In the genomic region with DNA sequence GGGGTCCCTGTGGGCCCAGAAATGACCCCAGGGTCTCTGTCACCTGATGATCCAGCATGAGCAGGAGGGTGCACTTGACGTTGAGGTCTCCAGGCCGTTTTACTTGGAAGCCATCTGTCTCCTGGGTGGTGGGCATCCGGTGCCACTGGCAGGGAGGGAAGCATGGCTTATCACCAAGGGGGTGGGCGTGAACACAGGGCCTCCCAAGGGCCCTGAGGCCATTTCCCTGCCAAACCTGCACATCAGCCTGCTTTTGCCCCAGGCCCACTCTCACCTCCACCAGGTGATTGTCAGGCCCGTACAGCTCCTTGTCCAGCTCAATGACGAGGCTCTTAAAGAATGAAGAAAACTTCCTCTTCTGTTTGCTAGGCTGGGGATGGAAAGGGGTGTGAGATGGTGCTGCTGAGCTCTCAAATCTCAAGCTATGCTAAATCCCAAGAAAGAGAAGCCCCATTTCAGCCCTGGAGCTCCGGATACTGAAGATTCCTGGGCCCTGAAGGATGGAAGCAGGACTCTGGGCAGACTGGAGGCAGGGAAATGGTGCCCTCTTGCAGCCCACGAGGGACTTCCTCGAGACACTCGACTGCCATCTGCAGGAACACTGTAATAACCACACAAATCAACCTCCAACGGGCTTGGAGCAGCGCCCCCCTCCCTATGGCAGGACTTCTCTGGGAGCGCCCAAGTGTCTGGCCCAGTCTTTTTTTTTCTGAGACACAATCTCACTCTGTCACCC, we compare ENCODE assay signal across 9 cellular contexts. TPM values are rescaled to one million over a fixed set of nuclear protein-coding genes. Genes with fewer than 3 reads are reported as not detected.
DNase-seq lines count a peak whose midpoint lies in the region; ATAC-seq, FAIRE-seq and TF ChIP-seq lines count a peak whose summit lies in the region.
"Had no signal": no experiment of that assay in that cellular context is flagged by ENCODE, and none has a peak within 500 bp of the region (broad histone marks: within the 10 kb centered on the region; RNA-seq: fewer than 3 reads in every experiment).

No MANE protein-coding gene starts in this region.

- no peaks in the 10 kb centered on the region for H3K9me3 ChIP-seq in CD4-positive, CD25-positive, alpha-beta regulatory T cell (ENCODE audit: control insufficient read depth in 2 of 2, low read length in 2 of 2)
- H3K9me3 ChIP-seq in sigmoid colon: no peaks in the 10 kb centered on the region
- no peaks in the 10 kb centered on the region for H3K9me3 ChIP-seq in ovary

- peak; percentile 61 for FAIRE-seq in GM19239 (lab: Jason Lieb, UNC)

- H3K36me3 Mint-ChIP-seq in CD4-positive, CD25-positive, alpha-beta regulatory T cell: peaks cover 40% of the 10 kb centered on the region
- H3K36me3 Mint-ChIP-seq in activated naive CD8-positive, alpha-beta T cell treated with anti-CD3 and anti-CD28 coated beads for 36 hours: peaks cover 34% of the 10 kb centered on the region

- 41 to 45% methylated on average over 13 of the region's 13 CpGs for whole genome bisulfite sequencing in sigmoid colon, 2 donors
- WGBS in ovary, 3 donors: 37 to 48% (median 47%) methylated on average over 13 of the region's 13 CpGs

- peak overlapping the region; percentile 19 for H3K27ac ChIP-seq in CD4-positive, CD25-positive, alpha-beta regulatory T cell (ENCODE audit: insufficient read depth, low read length, poor library complexity, severe bottlenecking)
- peak overlapping the region in 3 of 4 donors; percentile 44 to 95 (median 58) for H3K27ac ChIP-seq in sigmoid colon
- H3K27ac ChIP-seq in ovary: no peak overlapping the region

- peaks cover 60% of the 10 kb centered on the region for H3K4me1 ChIP-seq in CD4-positive, CD25-positive, alpha-beta regulatory T cell (ENCODE audit: control insufficient read depth, insufficient read depth, low read length, poor library complexity, severe bottlenecking)
- H3K4me1 ChIP-seq in sigmoid colon: peaks cover 0 to 49% (median 40%) of the 10 kb centered on the region in 4 donors
- peaks cover 11% of the 10 kb centered on the region for H3K4me1 ChIP-seq in ovary (ENCODE audit: insufficient read depth)

- peak; percentile 58 to 81 for ATAC-seq in CD4-positive, CD25-positive, alpha-beta regulatory T cell (ENCODE audit: low read depth in 2 of 2)

- peak overlapping the region in 3 of 4 donors; percentile 31 to 83 (median 62) for H3K4me3 Mint-ChIP-seq in CD4-positive, CD25-positive, alpha-beta regulatory T cell
- no peak overlapping the region for H3K4me3 Mint-ChIP-seq in activated naive CD8-positive, alpha-beta T cell treated with anti-CD3 and anti-CD28 coated beads for 36 hours

- TF ChIP-seq POLR2A in sigmoid colon (IDR thresholded peaks at IDR 0.05) (no peak), ovary (IDR thresholded peaks at IDR 0.05) (no peak)

- no peak overlapping the region for H3K4me3 ChIP-seq in CD4-positive, CD25-positive, alpha-beta regulatory T cell (ENCODE audit: low read depth, low read length)
- H3K4me3 ChIP-seq in sigmoid colon: no peak overlapping the region
- no peak overlapping the region for H3K4me3 ChIP-seq in ovary

- H3K27me3 Mint-ChIP-seq in CD4-positive, CD25-positive, alpha-beta regulatory T cell: no peaks in the 10 kb centered on the region
- no peaks in the 10 kb centered on the region for H3K27me3 Mint-ChIP-seq in activated naive CD8-positive, alpha-beta T cell treated with anti-CD3 and anti-CD28 coated beads for 36 hours

- peaks cover 0 to 3% (median 0%) of the 10 kb centered on the region in 7 donors for H3K9me3 Mint-ChIP-seq in CD4-positive, CD25-positive, alpha-beta regulatory T cell
- H3K9me3 Mint-ChIP-seq in activated naive CD8-positive, alpha-beta T cell treated with anti-CD3 and anti-CD28 coated beads for 36 hours: no peaks in the 10 kb centered on the region

- intact Hi-C loops in head of caudate nucleus (cut with DNase I) (no loop called here), sigmoid colon (cut with DNase I) (no loop called here), ovary (cut with DNase I) (loop anchor here in 1 of 4 donors (10.0 kb wide), 1 partner anchor 60 kb away; a partner anchor contains a TSS)

- H3K27ac Mint-ChIP-seq in CD4-positive, CD25-positive, alpha-beta regulatory T cell: peak overlapping the region; percentile 42 to 89 (median 80)
- peak overlapping the region; percentile 85 for H3K27ac Mint-ChIP-seq in activated naive CD8-positive, alpha-beta T cell treated with anti-CD3 and anti-CD28 coated beads for 36 hours

- H3K4me1 Mint-ChIP-seq in CD4-positive, CD25-positive, alpha-beta regulatory T cell: peaks cover 4 to 75% (median 36%) of the 10 kb centered on the region in 4 donors
- peaks cover 44% of the 10 kb centered on the region for H3K4me1 Mint-ChIP-seq in activated naive CD8-positive, alpha-beta T cell treated with anti-CD3 and anti-CD28 coated beads for 36 hours

- no peak for TF ChIP-seq EP300 in sigmoid colon (IDR thresholded peaks at IDR 0.05)
- TF ChIP-seq EP300 in ovary (IDR thresholded peaks at IDR 0.05): no peak

- peaks cover 74% of the 10 kb centered on the region for H3K36me3 ChIP-seq in CD4-positive, CD25-positive, alpha-beta regulatory T cell (ENCODE audit: control insufficient read depth, insufficient read depth, low read length)
- H3K36me3 ChIP-seq in sigmoid colon (peaks cover 47 to 78% (median 72%) of the 10 kb centered on the region in 4 donors), ovary (no peaks in the 10 kb centered on the region)

- peak in 1 of 4 experiments; percentile 43 for TF ChIP-seq CTCF in sigmoid colon (IDR thresholded peaks at IDR 0.05)
- TF ChIP-seq CTCF in ovary (IDR thresholded peaks at IDR 0.05): no peak

- DNase-seq in CD4-positive, CD25-positive, alpha-beta regulatory T cell: peak; percentile 41 to 80 (median 64)
- DNase-seq in GM19239 (ENCODE audit: insufficient read length, low spot score): peak; percentile 42
- peak; percentile 88 for DNase-seq in LHCN-M2 (ENCODE audit: low read depth)
- DNase-seq in SIG-M5 treated with dmso at 0.1 percent for 504 hours (lab: John Stamatoyannopoulos, UW; ENCODE audit: unreplicated experiment): peak; percentile 95
- DNase-seq in activated naive CD8-positive, alpha-beta T cell treated with anti-CD3 and anti-CD28 coated beads for 36 hours: peak; percentile 57
- DNase-seq in head of caudate nucleus: peak in 41 of 42 donors; percentile 29 to 85 (median 69)
- peak; percentile 64 for DNase-seq in sigmoid colon
- no peak for DNase-seq in ovary

- no peaks in the 10 kb centered on the region for H3K27me3 ChIP-seq in CD4-positive, CD25-positive, alpha-beta regulatory T cell (ENCODE audit: control insufficient read depth, insufficient read depth, low read length)
- H3K27me3 ChIP-seq in sigmoid colon (no peaks in the 10 kb centered on the region), ovary (no peaks in the 10 kb centered on the region)

RNA-seq across cellular contexts. Expression of a gene that starts 7.1 kb away (rescaled TPM):
- total RNA-seq in CD4-positive, CD25-positive, alpha-beta regulatory T cell: 39.4 TPM
- polyA plus RNA-seq in CD4-positive, CD25-positive, alpha-beta regulatory T cell: 10 to 100 TPM; 19.9 to 25.0 (median 23.1) TPM
- total RNA-seq in LHCN-M2 (2014; rRNA removed) (39.1 and 44.3 TPM in 2 replicates), sigmoid colon (10 to 100 TPM; 31.0 to 65.8 (median 47.6) TPM), ovary (10 to 100 TPM; 26.1 to 46.5 (median 34.7) TPM)
- polyA plus RNA-seq in LHCN-M2 (2012): 29.7 TPM
- 10 to 100 TPM; 91.2 to 91.5 TPM for total RNA-seq in activated naive CD8-positive, alpha-beta T cell treated with anti-CD3 and anti-CD28 coated beads for 36 hours
- polyA plus RNA-seq in sigmoid colon (10 to 100 TPM in 2 of 3 donors, 1 to 10 TPM in 1; 7.9 to 30.7 (median 10.2) TPM), ovary (10 to 100 TPM; 21.3 to 47.0 TPM)

RNA-seq across cellular contexts. Expression of a gene that starts 7.4 kb away (rescaled TPM):
- total RNA-seq in CD4-positive, CD25-positive, alpha-beta regulatory T cell: 84.8 TPM
- 100 to 1,000 TPM; 140 to 222 (median 169) TPM for polyA plus RNA-seq in CD4-positive, CD25-positive, alpha-beta regulatory T cell
- total RNA-seq in LHCN-M2 (2014; rRNA removed) (51.4 and 71.6 TPM in 2 replicates), sigmoid colon (100 to 1,000 TPM in 3 of 4 donors, 10 to 100 TPM in 1; 94.2 to 161 (median 113) TPM), ovary (100 to 1,000 TPM in 2 of 7 donors, 10 to 100 TPM in 5; 36.4 to 111 (median 83.8) TPM)
- polyA plus RNA-seq in LHCN-M2 (2012): 189 TPM
- 100 to 1,000 TPM; 178 to 187 TPM for total RNA-seq in activated naive CD8-positive, alpha-beta T cell treated with anti-CD3 and anti-CD28 coated beads for 36 hours
- polyA plus RNA-seq in sigmoid colon (100 to 1,000 TPM in 2 of 3 donors, 10 to 100 TPM in 1; 95.7 to 157 (median 130) TPM), ovary (100 to 1,000 TPM in 1 of 2 donors, 10 to 100 TPM in 1; 96.2 to 155 TPM)

RNA-seq across cellular contexts. Expression of a gene that starts 7.9 kb away (rescaled TPM):
- 132 TPM for total RNA-seq in CD4-positive, CD25-positive, alpha-beta regulatory T cell
- 100 to 1,000 TPM; 104 to 149 (median 113) TPM for polyA plus RNA-seq in CD4-positive, CD25-positive, alpha-beta regulatory T cell
- 94.3 and 94.5 TPM in 2 replicates for total RNA-seq in LHCN-M2 (2014; rRNA removed)
- polyA plus RNA-seq in LHCN-M2 (2012): 41.4 TPM
- total RNA-seq in activated naive CD8-positive, alpha-beta T cell treated with anti-CD3 and anti-CD28 coated beads for 36 hours: 10 to 100 TPM; 91.6 to 93.5 TPM
- 100 to 1,000 TPM in 2 of 4 donors, 10 to 100 TPM in 2; 79.7 to 122 (median 105) TPM for total RNA-seq in sigmoid colon
- polyA plus RNA-seq in sigmoid colon: 10 to 100 TPM; 44.4 to 95.9 (median 50.6) TPM
- 100 to 1,000 TPM in 1 of 7 donors, 10 to 100 TPM in 6; 46.2 to 117 (median 72.9) TPM for total RNA-seq in ovary
- polyA plus RNA-seq in ovary: 10 to 100 TPM; 47.9 to 52.7 TPM

RNA-seq across cellular contexts. Expression of a gene that starts 38.9 kb away (rescaled TPM):
- total RNA-seq in CD4-positive, CD25-positive, alpha-beta regulatory T cell: 3.8 TPM
- not detected for polyA plus RNA-seq in CD4-positive, CD25-positive, alpha-beta regulatory T cell
- total RNA-seq in LHCN-M2 (2014; rRNA removed) (not detected in 2 replicates), sigmoid colon (not detected), ovary (not detected)
- polyA plus RNA-seq in LHCN-M2 (2012): not detected
- not detected for total RNA-seq in activated naive CD8-positive, alpha-beta T cell treated with anti-CD3 and anti-CD28 coated beads for 36 hours
- polyA plus RNA-seq in sigmoid colon (not detected), ovary (not detected)
- total RNA-seq: activated CD8-positive, alpha-beta memory T cell treated with anti-CD3 and anti-CD28 coated beads for 36 hours had no signal

RNA-seq across cellular contexts. Expression of a gene that starts 47.1 kb away (rescaled TPM):
- not detected for total RNA-seq in CD4-positive, CD25-positive, alpha-beta regulatory T cell
- not detected for polyA plus RNA-seq in CD4-positive, CD25-positive, alpha-beta regulatory T cell
- total RNA-seq in LHCN-M2 (2014; rRNA removed) (not detected in 2 replicates), sigmoid colon (not detected), ovary (not detected)
- polyA plus RNA-seq in LHCN-M2 (2012): not detected
- not detected for total RNA-seq in activated naive CD8-positive, alpha-beta T cell treated with anti-CD3 and anti-CD28 coated beads for 36 hours
- polyA plus RNA-seq in sigmoid colon (not detected), ovary (not detected)
- total RNA-seq: activated CD8-positive, alpha-beta memory T cell treated with anti-CD3 and anti-CD28 coated beads for 36 hours had no signal

Comparison
In these comparisons a context has a peak if more than half of its experiments do, and no peak if none do; other contexts are left out.
1. DNase-seq: peak in CD4-positive, CD25-positive, alpha-beta regulatory T cell (3 of 3), GM19239 (single experiment), LHCN-M2 (single experiment), SIG-M5 treated with dmso at 0.1 percent for 504 hours (single experiment), activated naive CD8-positive, alpha-beta T cell treated with anti-CD3 and anti-CD28 coated beads for 36 hours (single experiment), head of caudate nucleus (41 of 42) and sigmoid colon (single experiment); none in ovary (0 of 5).
2. H3K27ac ChIP-seq: peak in CD4-positive, CD25-positive, alpha-beta regulatory T cell (single experiment) and sigmoid colon (3 of 4); none in ovary (0 of 2).